In the genomic region with DNA sequence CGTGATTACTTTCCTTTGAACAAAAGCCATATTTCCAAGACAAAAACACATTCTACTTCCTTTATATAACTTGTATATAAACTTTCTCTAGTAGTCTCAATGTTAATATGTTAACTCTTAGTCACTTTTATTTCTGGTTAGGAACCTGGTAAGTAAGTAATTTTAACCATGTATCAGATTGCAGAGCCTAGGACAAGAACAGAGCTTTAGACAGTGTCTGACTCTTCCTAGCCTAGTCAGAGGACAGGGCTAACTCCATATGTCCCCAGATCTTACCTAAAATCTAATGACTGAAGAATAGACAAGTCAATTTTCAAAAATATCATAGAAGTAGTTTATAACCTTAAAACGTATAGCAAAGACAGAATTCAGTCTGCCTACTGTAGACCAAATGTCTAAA, we compare ENCODE assay signal across 27 cellular contexts. TPM values are rescaled to one million over a fixed set of nuclear protein-coding genes. Genes with fewer than 3 reads are reported as not detected.
"Had no signal": no experiment of that assay in that cellular context is flagged by ENCODE, and none has a peak within 500 bp of the region (broad histone marks: within the 10 kb centered on the region; RNA-seq: fewer than 3 reads in every experiment).

No MANE protein-coding gene starts in this region.

- H3K27ac ChIP-seq: PC-9, Peyer's patch, RWPE1 had no signal

- H2AFZ ChIP-seq: PC-9 had no signal

- H3K27me3 ChIP-seq: Peyer's patch had no signal

- DNase-seq: IMR-90; Karpas-422; KG1; NCI-H1048; NCI-H1105; NCI-H1417 treated with DMSO at 0.1 percent for 48 hours; NCI-H146; NCI-H187; NCI-H2029; NCI-H2081 treated with DMSO at 0.1 percent for 48 hours; NCI-H2171; NCI-H226; NCI-H446; NCI-H510A; NCI-H524 treated with DMSO at 0.1 percent for 48 hours; NCI-H69; NCI-H774; NK-92 treated with Interleukin-12 subunit alpha and Interleukin-12 subunit beta, amount 100 ng/mL, for 24 hours; PC-9; Peyer's patch; SHP77; T-helper 1 cell had no signal

- H3K9me3 ChIP-seq: Peyer's patch had no signal

- H3K4me1 ChIP-seq: Peyer's patch had no signal

- H3K4me3 ChIP-seq: PC-9, Peyer's patch had no signal

- H3K4me2 ChIP-seq: PC-9 had no signal

- FAIRE-seq: HepG2 had no signal

- H3K36me3 ChIP-seq: Peyer's patch had no signal

- ATAC-seq: HepG2, SK-N-SH treated with all-trans-retinoic acid at 6 μM for 48 hours had no signal

RNA-seq across cellular contexts. Expression of a gene that starts 8.3 kb away (rescaled TPM):
- total RNA-seq: HT1080, SK-MEL-5 had no signal
